Comparison of ENCODE assay signal across 30 cellular contexts in genomic region chr2:219506153-219506801, GRCh38. TPM values are rescaled to one million over a fixed set of nuclear protein-coding genes. Genes with fewer than 3 reads are reported as not detected.
DNase-seq lines count a peak whose midpoint lies in the region; ATAC-seq and TF ChIP-seq lines count a peak whose summit lies in the region.
"Had no signal": no experiment of that assay in that cellular context is flagged by ENCODE, and none has a peak within 500 bp of the region (broad histone marks: within the 10 kb centered on the region; RNA-seq: fewer than 3 reads in every experiment).

No MANE protein-coding gene starts in this region.

- H3K36me3 ChIP-seq in HUES64 (ENCODE audit: insufficient read depth, low read length) = peaks cover 8% of the 10 kb centered on the region; the same call in 1 of the 2 replicates
- H3K36me3 ChIP-seq in ectodermal cell (ENCODE audit: control insufficient read depth, insufficient read depth, low read length) = no peaks in the 10 kb centered on the region
- H3K36me3 ChIP-seq in neural progenitor cell = no peaks in the 10 kb centered on the region
- H3K36me3 ChIP-seq: ovary had no signal

- H3K27me3 ChIP-seq in HUES64 (ENCODE audit: insufficient read depth, low read length) = peaks cover 7% of the 10 kb centered on the region
- H3K27me3 ChIP-seq in ectodermal cell (ENCODE audit: control insufficient read depth, insufficient read depth, low read length, poor library complexity, severe bottlenecking) = no peaks in the 10 kb centered on the region
- no peaks in the 10 kb centered on the region for H3K27me3 ChIP-seq in neural progenitor cell
- H3K27me3 ChIP-seq: BE2C, ovary had no signal

- H3K4me3 Mint-ChIP-seq in neural progenitor cell = peak overlapping the region; percentile 57
- no peak overlapping the region for H3K4me3 Mint-ChIP-seq in naive thymus-derived CD8-positive, alpha-beta T cell
- no peak overlapping the region for H3K4me3 Mint-ChIP-seq in activated CD4-positive, alpha-beta T cell treated with anti-CD3 and anti-CD28 coated beads, Interleukin-2, amount 10 ng/mL, durations not matched to agents 24 days and 14 days
- H3K4me3 Mint-ChIP-seq: activated CD8-positive, alpha-beta T cell treated with anti-CD3 and anti-CD28 coated beads, Interleukin-2, amount 10 ng/mL, durations not matched to agents 7 days and 5 days; activated naive CD4-positive, alpha-beta T cell treated with anti-CD3 and anti-CD28 coated beads, Interleukin-2, amount 10 ng/mL, durations not matched to agents 7 days and 5 days; immature natural killer cell; nephron; stimulated activated naive CD8-positive, alpha-beta T cell treated with anti-CD3 and anti-CD28 coated beads, Interleukin-15, Interleukin-2, amounts not matched to agents 100 ng/mL and 50 ng/mL, for 24 hours; T-helper 17 cell had no signal

- no peaks in the 10 kb centered on the region for H3K9me3 ChIP-seq in HUES64 (ENCODE audit: insufficient read depth, low read depth, low read length)
- no peaks in the 10 kb centered on the region for H3K9me3 ChIP-seq in ectodermal cell (ENCODE audit: control insufficient read depth, low read length)
- no peaks in the 10 kb centered on the region for H3K9me3 ChIP-seq in neural progenitor cell (ENCODE audit: low read depth)
- H3K9me3 ChIP-seq: BE2C, MG63, ovary, thoracic aorta had no signal

- 76% methylated on average over 23 of the region's 23 CpGs for WGBS in HUES64
- 76 to 79% methylated on average over 23 of the region's 23 CpGs for WGBS in ectodermal cell, 2 experiments

- H3K36me3 Mint-ChIP-seq in neural progenitor cell = no peaks in the 10 kb centered on the region
- H3K36me3 Mint-ChIP-seq in naive thymus-derived CD8-positive, alpha-beta T cell = peaks cover 0 to 67% (median 45%) of the 10 kb centered on the region in 3 donors
- H3K36me3 Mint-ChIP-seq in activated CD4-positive, alpha-beta T cell treated with anti-CD3 and anti-CD28 coated beads, Interleukin-2, amount 10 ng/mL, durations not matched to agents 24 days and 14 days (ENCODE audit: low read depth) = peaks cover 15% of the 10 kb centered on the region

- intact Hi-C loops in activated CD4-positive, alpha-beta T cell treated with anti-CD3 and anti-CD28 coated beads, Interleukin-2, amount 10 ng/mL, durations not matched to agents 24 days and 14 days (cut with micrococcal nuclease) = no loop called here

- no peaks in the 10 kb centered on the region for H3K9me3 Mint-ChIP-seq in neural progenitor cell
- H3K9me3 Mint-ChIP-seq in naive thymus-derived CD8-positive, alpha-beta T cell = peaks cover 0 to 4% (median 0%) of the 10 kb centered on the region in 9 donors
- H3K9me3 Mint-ChIP-seq in activated CD4-positive, alpha-beta T cell treated with anti-CD3 and anti-CD28 coated beads, Interleukin-2, amount 10 ng/mL, durations not matched to agents 24 days and 14 days = no peaks in the 10 kb centered on the region
- H3K9me3 Mint-ChIP-seq: activated naive CD4-positive, alpha-beta T cell treated with anti-CD3 and anti-CD28 coated beads, Interleukin-2, amount 10 ng/mL, durations not matched to agents 7 days and 5 days; immature natural killer cell; nephron; stimulated activated naive CD8-positive, alpha-beta T cell treated with anti-CD3 and anti-CD28 coated beads, Interleukin-15, Interleukin-2, amounts not matched to agents 100 ng/mL and 50 ng/mL, for 24 hours had no signal

- H3K79me2 ChIP-seq in neural progenitor cell (ENCODE audit: low read depth) = no peaks in the 10 kb centered on the region

- H3K27ac Mint-ChIP-seq in neural progenitor cell = peak overlapping the region; percentile 95
- peak overlapping the region in 1 of 10 donors; percentile 29 for H3K27ac Mint-ChIP-seq in naive thymus-derived CD8-positive, alpha-beta T cell
- H3K27ac Mint-ChIP-seq in activated CD4-positive, alpha-beta T cell treated with anti-CD3 and anti-CD28 coated beads, Interleukin-2, amount 10 ng/mL, durations not matched to agents 24 days and 14 days = no peak overlapping the region
- H3K27ac Mint-ChIP-seq: activated CD8-positive, alpha-beta T cell treated with anti-CD3 and anti-CD28 coated beads, Interleukin-2, amount 10 ng/mL, durations not matched to agents 7 days and 5 days; activated naive CD4-positive, alpha-beta T cell treated with anti-CD3 and anti-CD28 coated beads, Interleukin-2, amount 10 ng/mL, durations not matched to agents 7 days and 5 days; immature natural killer cell; stimulated activated naive CD8-positive, alpha-beta T cell treated with anti-CD3 and anti-CD28 coated beads, Interleukin-15, Interleukin-2, amounts not matched to agents 100 ng/mL and 50 ng/mL, for 24 hours; T-helper 17 cell had no signal

- H4K20me1 ChIP-seq in neural progenitor cell (ENCODE audit: low read depth) = no peaks in the 10 kb centered on the region

- H3F3A ChIP-seq in neural progenitor cell (ENCODE audit: low read depth) = peaks cover 32% of the 10 kb centered on the region

- DNase-seq in DMS 273 treated with DMSO at 0.1 percent for 48 hours (lab: John Stamatoyannopoulos, UW) (peak; percentile 71), neural progenitor cell (ENCODE audit: low spot score) (no peak), NCI-H510A treated with DMSO at 0.1 percent for 48 hours (lab: John Stamatoyannopoulos, UW) (no peak)
- DNase-seq in naive thymus-derived CD8-positive, alpha-beta T cell = no peak
- no peak for DNase-seq in activated CD4-positive, alpha-beta T cell treated with anti-CD3 and anti-CD28 coated beads, Interleukin-2, amount 10 ng/mL, durations not matched to agents 24 days and 14 days
- DNase-seq: ACHN; activated CD8-positive, alpha-beta T cell treated with anti-CD3 and anti-CD28 coated beads, Interleukin-2, amount 10 ng/mL, durations not matched to agents 7 days and 5 days; activated naive CD4-positive, alpha-beta T cell treated with anti-CD3 and anti-CD28 coated beads, Interleukin-2, amount 10 ng/mL, durations not matched to agents 7 days and 5 days; BE2C; DMS53; immature natural killer cell; left colon; MG63; NCI-H1105; NCI-H2029 treated with DMSO at 0.1 percent for 48 hours; ovary; Right ventricle myocardium superior; T-helper 17 cell had no signal

- no peak overlapping the region for H2AFZ ChIP-seq in neural progenitor cell (replicated peaks)

- POLR2A ChIA-PET in naive thymus-derived CD8-positive, alpha-beta T cell (lab: Charles Lee) = no interaction called here

- H3K4me1 ChIP-seq in HUES64 (ENCODE audit: insufficient read depth, low read length) (peaks cover 33% of the 10 kb centered on the region), ectodermal cell (ENCODE audit: control insufficient read depth, insufficient read depth, low read length) (peaks cover 40% of the 10 kb centered on the region), neural progenitor cell (peaks cover 43% of the 10 kb centered on the region)

- ATAC-seq in naive thymus-derived CD8-positive, alpha-beta T cell = no peak
- ATAC-seq: activated CD8-positive, alpha-beta T cell treated with anti-CD3 and anti-CD28 coated beads, Interleukin-2, amount 10 ng/mL, durations not matched to agents 7 days and 5 days; left colon; T-helper 17 cell had no signal

- H3K4me2 ChIP-seq in neural progenitor cell = no peak overlapping the region
- H3K4me2 ChIP-seq: KMS-11, smooth muscle cell had no signal

- peaks cover 45% of the 10 kb centered on the region for H3K4me1 Mint-ChIP-seq in neural progenitor cell
- peaks cover 14 to 20% (median 16%) of the 10 kb centered on the region in 4 donors for H3K4me1 Mint-ChIP-seq in naive thymus-derived CD8-positive, alpha-beta T cell
- H3K4me1 Mint-ChIP-seq in activated CD4-positive, alpha-beta T cell treated with anti-CD3 and anti-CD28 coated beads, Interleukin-2, amount 10 ng/mL, durations not matched to agents 24 days and 14 days = peaks cover 13% of the 10 kb centered on the region

- TF ChIP-seq CTCF in neural progenitor cell (IDR thresholded peaks at IDR 0.05) = no peak

- H3K4me3 ChIP-seq in HUES64 (ENCODE audit: low read length) (0 out of 2 replicates have a peak overlapping the region, but pooled peaks have one; percentile 5), ectodermal cell (ENCODE audit: insufficient read depth, low read depth, low read length) (no peak overlapping the region), neural progenitor cell (no peak overlapping the region)
- H3K4me3 ChIP-seq: MG63, ovary, smooth muscle cell, thoracic aorta had no signal

- H3K9ac ChIP-seq in HUES64 (ENCODE audit: low read depth, low read length) (0 out of 2 replicates have a peak overlapping the region, but pooled peaks have one; percentile 55), neural progenitor cell (no peak overlapping the region)
- H3K9ac ChIP-seq: KMS-11 had no signal

- peaks cover 11% of the 10 kb centered on the region for H3K27me3 Mint-ChIP-seq in neural progenitor cell (ENCODE audit: insufficient read depth, low read depth)
- H3K27me3 Mint-ChIP-seq in naive thymus-derived CD8-positive, alpha-beta T cell = peaks cover 10 to 42% (median 33%) of the 10 kb centered on the region in 5 donors
- H3K27me3 Mint-ChIP-seq in activated CD4-positive, alpha-beta T cell treated with anti-CD3 and anti-CD28 coated beads, Interleukin-2, amount 10 ng/mL, durations not matched to agents 24 days and 14 days = peaks cover 20% of the 10 kb centered on the region

- H3K27ac ChIP-seq in HUES64 (ENCODE audit: low read depth, low read length) = peak overlapping the region; percentile 85
- H3K27ac ChIP-seq in ectodermal cell (ENCODE audit: insufficient read depth, low read depth, low read length, poor library complexity, severe bottlenecking) = peak overlapping the region; percentile 67
- H3K27ac ChIP-seq in neural progenitor cell = no peak overlapping the region
- H3K27ac ChIP-seq: KMS-11, ovary, thoracic aorta had no signal

RNA-seq across cellular contexts. Expression of gene GMPPA, which starts 7.6 kb away (rescaled TPM):
- 25.1 TPM for polyA plus RNA-seq in HUES64 (2013, experiment 1 of 2)
- 25.2 TPM for polyA plus RNA-seq in HUES64 (2013, experiment 2 of 2)
- 25.1 TPM for polyA plus RNA-seq in ectodermal cell (2013, experiment 1 of 4)
- polyA plus RNA-seq in ectodermal cell (2013, experiment 2 of 4) = 26.5 TPM
- polyA plus RNA-seq in ectodermal cell (2013, experiment 3 of 4) = 20.1 TPM
- polyA plus RNA-seq in ectodermal cell (2013, experiment 4 of 4) = 19.6 TPM
- total RNA-seq in neural progenitor cell (ENCODE audit: low replicate concordance) = 23.8 and 49.3 TPM in 2 replicates
- total RNA-seq in naive thymus-derived CD8-positive, alpha-beta T cell = 10 to 100 TPM; 22.5 to 26.9 TPM
- polyA plus RNA-seq in naive thymus-derived CD8-positive, alpha-beta T cell = 10 to 100 TPM; 12.1 to 22.0 (median 17.0) TPM
- total RNA-seq in activated CD4-positive, alpha-beta T cell treated with anti-CD3 and anti-CD28 coated beads, Interleukin-2, amount 10 ng/mL, durations not matched to agents 24 days and 14 days = 45.5 and 46.0 TPM in 2 replicates

RNA-seq across cellular contexts. Expression of gene ASIC4, which starts 8.0 kb away (rescaled TPM):
- 0.10 TPM for polyA plus RNA-seq in HUES64 (2013, experiment 1 of 2)
- polyA plus RNA-seq in HUES64 (2013, experiment 2 of 2) = 0.51 TPM
- 0.80 TPM for polyA plus RNA-seq in ectodermal cell (2013, experiment 1 of 4)
- polyA plus RNA-seq in ectodermal cell (2013, experiment 2 of 4) = 1.1 TPM
- polyA plus RNA-seq in ectodermal cell (2013, experiment 3 of 4) = 0.80 TPM
- 1.1 TPM for polyA plus RNA-seq in ectodermal cell (2013, experiment 4 of 4)
- total RNA-seq in neural progenitor cell (ENCODE audit: low replicate concordance) = 0.26 and 2.4 TPM in 2 replicates
- under 1 TPM; 0.21 to 0.30 TPM for total RNA-seq in naive thymus-derived CD8-positive, alpha-beta T cell
- not detected for polyA plus RNA-seq in naive thymus-derived CD8-positive, alpha-beta T cell
- total RNA-seq in activated CD4-positive, alpha-beta T cell treated with anti-CD3 and anti-CD28 coated beads, Interleukin-2, amount 10 ng/mL, durations not matched to agents 24 days and 14 days = not detected in 2 replicates
- total RNA-seq: activated CD8-positive, alpha-beta T cell treated with anti-CD3 and anti-CD28 coated beads, Interleukin-2, amount 10 ng/mL, durations not matched to agents 7 days and 5 days; endothelial cell of umbilical vein; G401; left colon; lung microvascular endothelial cell; mucosa of gallbladder; renal cortical epithelial cell; Right ventricle myocardium superior had no signal
- polyA plus RNA-seq: endothelial cell of umbilical vein, immature natural killer cell had no signal

RNA-seq across cellular contexts. Expression of gene CHPF, which starts 37.3 kb away (rescaled TPM):
- polyA plus RNA-seq in HUES64 (2013, experiment 1 of 2) = 39.6 TPM
- polyA plus RNA-seq in HUES64 (2013, experiment 2 of 2) = 37.0 TPM
- 19.8 TPM for polyA plus RNA-seq in ectodermal cell (2013, experiment 1 of 4)
- 18.4 TPM for polyA plus RNA-seq in ectodermal cell (2013, experiment 2 of 4)
- 15.7 TPM for polyA plus RNA-seq in ectodermal cell (2013, experiment 3 of 4)
- 18.2 TPM for polyA plus RNA-seq in ectodermal cell (2013, experiment 4 of 4)
- total RNA-seq in neural progenitor cell (ENCODE audit: low replicate concordance) = 6.7 and 27.7 TPM in 2 replicates
- 1 to 10 TPM; 3.7 to 3.8 TPM for total RNA-seq in naive thymus-derived CD8-positive, alpha-beta T cell
- polyA plus RNA-seq in naive thymus-derived CD8-positive, alpha-beta T cell = 1 to 10 TPM; 3.8 to 4.2 (median 4.2) TPM
- 37.8 and 38.3 TPM in 2 replicates for total RNA-seq in activated CD4-positive, alpha-beta T cell treated with anti-CD3 and anti-CD28 coated beads, Interleukin-2, amount 10 ng/mL, durations not matched to agents 24 days and 14 days

RNA-seq across cellular contexts. Expression of gene TMEM198, which starts 37.6 kb away (rescaled TPM):
- 6.3 TPM for polyA plus RNA-seq in HUES64 (2013, experiment 1 of 2)
- polyA plus RNA-seq in HUES64 (2013, experiment 2 of 2) = 5.6 TPM
- polyA plus RNA-seq in ectodermal cell (2013, experiment 1 of 4) = 1.6 TPM
- polyA plus RNA-seq in ectodermal cell (2013, experiment 2 of 4) = 2.7 TPM
- polyA plus RNA-seq in ectodermal cell (2013, experiment 3 of 4) = 2.7 TPM
- polyA plus RNA-seq in ectodermal cell (2013, experiment 4 of 4) = 2.8 TPM
- total RNA-seq in neural progenitor cell (ENCODE audit: low replicate concordance) = 0.79 and 2.3 TPM in 2 replicates
- total RNA-seq in naive thymus-derived CD8-positive, alpha-beta T cell = under 1 TPM; 0.36 to 0.49 TPM
- under 1 TPM in 1 of 3 donors, not detected in 2; 0.21 TPM for polyA plus RNA-seq in naive thymus-derived CD8-positive, alpha-beta T cell
- total RNA-seq in activated CD4-positive, alpha-beta T cell treated with anti-CD3 and anti-CD28 coated beads, Interleukin-2, amount 10 ng/mL, durations not matched to agents 24 days and 14 days = 3.1 and 3.4 TPM in 2 replicates
- total RNA-seq: endothelial cell of umbilical vein, lung microvascular endothelial cell had no signal
- polyA plus RNA-seq: endothelial cell of umbilical vein had no signal
